In genomic region chr22:42090596-42091445, GRCh38 we compare ENCODE assay signal across 1 cellular context.
A peak's percentile ranks its signal among the peaks of the same experiment; 100 is the strongest.
TF ChIP-seq lines count a peak whose summit lies in the region.

Gene NDUFA6, minus strand, starts transcription at chr22:42090772. Its CDS starts 28 bp downstream, at chr22:42090744.

TF ChIP-seq in HEK293, 187 proteins besides CTCF, POLR2A, EP300 and RAD21 (continued from another document and continues in another):
- no peak for TF ChIP-seq ZNF513 (tag by site-specific recombination; IDR thresholded peaks at IDR 0.05)
- TF ChIP-seq, protein P1, sequence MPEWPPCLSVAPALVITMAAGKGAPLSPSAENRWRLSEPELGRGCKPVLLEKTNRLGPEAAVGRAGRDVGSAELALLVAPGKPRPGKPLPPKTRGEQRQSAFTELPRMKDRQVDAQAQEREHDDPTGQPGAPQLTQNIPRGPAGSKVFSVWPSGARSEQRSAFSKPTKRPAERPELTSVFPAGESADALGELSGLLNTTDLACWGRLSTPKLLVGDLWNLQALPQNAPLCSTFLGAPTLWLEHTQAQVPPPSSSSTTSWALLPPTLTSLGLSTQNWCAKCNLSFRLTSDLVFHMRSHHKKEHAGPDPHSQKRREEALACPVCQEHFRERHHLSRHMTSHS (tag by site-specific recombination; IDR thresholded peaks at IDR 0.05), result no peak
- TF ChIP-seq ZNF610 (tag by site-specific recombination; IDR thresholded peaks at IDR 0.05; ENCODE audit: borderline replicate concordance), result peak; percentile 24; the same call in 1 of the 2 replicates
- TF ChIP-seq, protein P2, sequence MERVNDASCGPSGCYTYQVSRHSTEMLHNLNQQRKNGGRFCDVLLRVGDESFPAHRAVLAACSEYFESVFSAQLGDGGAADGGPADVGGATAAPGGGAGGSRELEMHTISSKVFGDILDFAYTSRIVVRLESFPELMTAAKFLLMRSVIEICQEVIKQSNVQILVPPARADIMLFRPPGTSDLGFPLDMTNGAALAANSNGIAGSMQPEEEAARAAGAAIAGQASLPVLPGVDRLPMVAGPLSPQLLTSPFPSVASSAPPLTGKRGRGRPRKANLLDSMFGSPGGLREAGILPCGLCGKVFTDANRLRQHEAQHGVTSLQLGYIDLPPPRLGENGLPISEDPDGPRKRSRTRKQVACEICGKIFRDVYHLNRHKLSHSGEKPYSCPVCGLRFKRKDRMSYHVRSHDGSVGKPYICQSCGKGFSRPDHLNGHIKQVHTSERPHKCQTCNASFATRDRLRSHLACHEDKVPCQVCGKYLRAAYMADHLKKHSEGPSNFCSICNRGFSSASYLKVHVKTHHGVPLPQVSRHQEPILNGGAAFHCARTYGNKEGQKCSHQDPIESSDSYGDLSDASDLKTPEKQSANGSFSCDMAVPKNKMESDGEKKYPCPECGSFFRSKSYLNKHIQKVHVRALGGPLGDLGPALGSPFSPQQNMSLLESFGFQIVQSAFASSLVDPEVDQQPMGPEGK (tag by site-specific recombination; IDR thresholded peaks at IDR 0.05), result 0 out of 2 replicates have a peak, but pooled peaks have one; percentile 7
- no peak for TF ChIP-seq ZNF623 (tag by site-specific recombination; IDR thresholded peaks at IDR 0.05)
- TF ChIP-seq ZNF670 (tag by site-specific recombination; IDR thresholded peaks at IDR 0.05; ENCODE audit: low read depth), result no peak
- TF ChIP-seq RBAK (tag by site-specific recombination; IDR thresholded peaks at IDR 0.05), result no peak
- TF ChIP-seq, protein P3, sequence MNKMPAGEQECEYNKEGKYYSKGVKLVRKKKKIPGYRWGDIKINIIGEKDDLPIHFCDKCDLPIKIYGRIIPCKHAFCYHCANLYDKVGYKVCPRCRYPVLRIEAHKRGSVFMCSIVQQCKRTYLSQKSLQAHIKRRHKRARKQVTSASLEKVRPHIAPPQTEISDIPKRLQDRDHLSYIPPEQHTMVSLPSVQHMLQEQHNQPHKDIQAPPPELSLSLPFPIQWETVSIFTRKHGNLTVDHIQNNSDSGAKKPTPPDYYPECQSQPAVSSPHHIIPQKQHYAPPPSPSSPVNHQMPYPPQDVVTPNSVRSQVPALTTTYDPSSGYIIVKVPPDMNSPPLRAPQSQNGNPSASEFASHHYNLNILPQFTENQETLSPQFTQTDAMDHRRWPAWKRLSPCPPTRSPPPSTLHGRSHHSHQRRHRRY (tag by site-specific recombination; IDR thresholded peaks at IDR 0.05), result no peak
- TF ChIP-seq ZNF658 (tag by site-specific recombination; IDR thresholded peaks at IDR 0.05), result no peak
- no peak for TF ChIP-seq TSHZ1 (tag by site-specific recombination; IDR thresholded peaks at IDR 0.05; ENCODE audit: borderline replicate concordance)
- TF ChIP-seq ZNF2 (tag by site-specific recombination; IDR thresholded peaks at IDR 0.05), result peak; percentile 91
- no peak for TF ChIP-seq ZNF169 (tag by site-specific recombination; IDR thresholded peaks at IDR 0.05)
- no peak for TF ChIP-seq ZNF211 (tag by site-specific recombination; IDR thresholded peaks at IDR 0.05; ENCODE audit: low read depth)
- TF ChIP-seq KLF1 (tag by site-specific recombination; IDR thresholded peaks at IDR 0.05), result no peak; the same call in 1 of the 2 replicates
- TF ChIP-seq ZSCAN30 (tag by site-specific recombination; IDR thresholded peaks at IDR 0.05), result peak; percentile 88
- TF ChIP-seq ZBTB11 (tag by site-specific recombination; conservative IDR thresholded peaks at IDR 0.05; ENCODE audit: low read depth), result peak; percentile 54
- TF ChIP-seq, protein P4, sequence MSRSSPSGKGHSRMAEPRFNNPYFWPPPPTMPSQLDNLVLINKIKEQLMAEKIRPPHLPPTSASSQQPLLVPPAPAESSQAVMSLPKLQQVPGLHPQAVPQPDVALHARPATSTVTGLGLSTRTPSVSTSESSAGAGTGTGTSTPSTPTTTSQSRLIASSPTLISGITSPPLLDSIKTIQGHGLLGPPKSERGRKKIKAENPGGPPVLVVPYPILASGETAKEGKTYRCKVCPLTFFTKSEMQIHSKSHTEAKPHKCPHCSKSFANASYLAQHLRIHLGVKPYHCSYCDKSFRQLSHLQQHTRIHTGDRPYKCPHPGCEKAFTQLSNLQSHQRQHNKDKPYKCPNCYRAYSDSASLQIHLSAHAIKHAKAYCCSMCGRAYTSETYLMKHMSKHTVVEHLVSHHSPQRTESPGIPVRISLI (tag by site-specific recombination; IDR thresholded peaks at IDR 0.05), result no peak
- TF ChIP-seq KLF16 (tag by site-specific recombination; IDR thresholded peaks at IDR 0.05), result no peak; the same call in 1 of the 2 replicates
- TF ChIP-seq ZNF175 (tag by site-specific recombination; IDR thresholded peaks at IDR 0.05), result no peak
- peak; percentile 66; the same call in 1 of the 2 replicates for TF ChIP-seq ZNF561 (tag by site-specific recombination; IDR thresholded peaks at IDR 0.05; ENCODE audit: borderline replicate concordance)
- 0 out of 2 replicates have a peak, but pooled peaks have one; percentile 45 for TF ChIP-seq HOXC10 (CRISPR knock-in tag; IDR thresholded peaks at IDR 0.05)
- no peak for TF ChIP-seq ZNF404 (tag by site-specific recombination; IDR thresholded peaks at IDR 0.05)
- TF ChIP-seq, protein P5, sequence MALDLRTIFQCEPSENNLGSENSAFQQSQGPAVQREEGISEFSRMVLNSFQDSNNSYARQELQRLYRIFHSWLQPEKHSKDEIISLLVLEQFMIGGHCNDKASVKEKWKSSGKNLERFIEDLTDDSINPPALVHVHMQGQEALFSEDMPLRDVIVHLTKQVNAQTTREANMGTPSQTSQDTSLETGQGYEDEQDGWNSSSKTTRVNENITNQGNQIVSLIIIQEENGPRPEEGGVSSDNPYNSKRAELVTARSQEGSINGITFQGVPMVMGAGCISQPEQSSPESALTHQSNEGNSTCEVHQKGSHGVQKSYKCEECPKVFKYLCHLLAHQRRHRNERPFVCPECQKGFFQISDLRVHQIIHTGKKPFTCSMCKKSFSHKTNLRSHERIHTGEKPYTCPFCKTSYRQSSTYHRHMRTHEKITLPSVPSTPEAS (tag by site-specific recombination; IDR thresholded peaks at IDR 0.05), result no peak
- TF ChIP-seq ZFP41 (tag by site-specific recombination; IDR thresholded peaks at IDR 0.05; ENCODE audit: borderline replicate concordance), result no peak
- TF ChIP-seq ZNF792 (tag by site-specific recombination; IDR thresholded peaks at IDR 0.05), result 0 out of 2 replicates have a peak, but pooled peaks have one; percentile 33
- peak; percentile 55; the same call in 1 of the 2 replicates for TF ChIP-seq ZBTB48 (tag by site-specific recombination; IDR thresholded peaks at IDR 0.05)
- TF ChIP-seq SCRT1 (tag by site-specific recombination; IDR thresholded peaks at IDR 0.05; ENCODE audit: borderline replicate concordance), result no peak
- no peak for TF ChIP-seq ZNF843 (tag by site-specific recombination; IDR thresholded peaks at IDR 0.05)
- peak; percentile 93 for TF ChIP-seq ZIC2 (tag by site-specific recombination; IDR thresholded peaks at IDR 0.05)
- TF ChIP-seq, protein P6, sequence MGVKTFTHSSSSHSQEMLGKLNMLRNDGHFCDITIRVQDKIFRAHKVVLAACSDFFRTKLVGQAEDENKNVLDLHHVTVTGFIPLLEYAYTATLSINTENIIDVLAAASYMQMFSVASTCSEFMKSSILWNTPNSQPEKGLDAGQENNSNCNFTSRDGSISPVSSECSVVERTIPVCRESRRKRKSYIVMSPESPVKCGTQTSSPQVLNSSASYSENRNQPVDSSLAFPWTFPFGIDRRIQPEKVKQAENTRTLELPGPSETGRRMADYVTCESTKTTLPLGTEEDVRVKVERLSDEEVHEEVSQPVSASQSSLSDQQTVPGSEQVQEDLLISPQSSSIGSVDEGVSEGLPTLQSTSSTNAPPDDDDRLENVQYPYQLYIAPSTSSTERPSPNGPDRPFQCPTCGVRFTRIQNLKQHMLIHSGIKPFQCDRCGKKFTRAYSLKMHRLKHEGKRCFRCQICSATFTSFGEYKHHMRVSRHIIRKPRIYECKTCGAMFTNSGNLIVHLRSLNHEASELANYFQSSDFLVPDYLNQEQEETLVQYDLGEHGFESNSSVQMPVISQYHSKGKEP (tag by site-specific recombination; IDR thresholded peaks at IDR 0.05), result no peak
- TF ChIP-seq ZNF202 (tag by site-specific recombination; IDR thresholded peaks at IDR 0.05; ENCODE audit: borderline replicate concordance), result no peak
- peak; percentile 86; the same call in 1 of the 2 replicates for TF ChIP-seq BCL11B (tag by site-specific recombination; IDR thresholded peaks at IDR 0.05; ENCODE audit: low read depth)
- TF ChIP-seq ZNF785 (tag by site-specific recombination; IDR thresholded peaks at IDR 0.05), result no peak
- TF ChIP-seq SP3 (tag by site-specific recombination; IDR thresholded peaks at IDR 0.05), result peak; percentile 95
- no peak for TF ChIP-seq KLF7 (tag by site-specific recombination; IDR thresholded peaks at IDR 0.05; ENCODE audit: borderline replicate concordance)
- TF ChIP-seq, protein P7, sequence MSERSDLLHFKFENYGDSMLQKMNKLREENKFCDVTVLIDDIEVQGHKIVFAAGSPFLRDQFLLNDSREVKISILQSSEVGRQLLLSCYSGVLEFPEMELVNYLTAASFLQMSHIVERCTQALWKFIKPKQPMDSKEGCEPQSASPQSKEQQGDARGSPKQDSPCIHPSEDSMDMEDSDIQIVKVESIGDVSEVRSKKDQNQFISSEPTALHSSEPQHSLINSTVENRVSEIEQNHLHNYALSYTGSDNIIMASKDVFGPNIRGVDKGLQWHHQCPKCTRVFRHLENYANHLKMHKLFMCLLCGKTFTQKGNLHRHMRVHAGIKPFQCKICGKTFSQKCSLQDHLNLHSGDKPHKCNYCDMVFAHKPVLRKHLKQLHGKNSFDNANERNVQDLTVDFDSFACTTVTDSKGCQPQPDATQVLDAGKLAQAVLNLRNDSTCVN (tag by site-specific recombination; optimal IDR thresholded peaks at IDR 0.05), result peak; percentile 91
- TF ChIP-seq MEIS1 (CRISPR knock-in tag; IDR thresholded peaks at IDR 0.05; ENCODE audit: borderline replicate concordance), result no peak
- TF ChIP-seq ZNF274 (IDR thresholded peaks at IDR 0.05; ENCODE audit: low read length), result no peak
- no peak for TF ChIP-seq ZNF274 (tag by site-specific recombination; IDR thresholded peaks at IDR 0.05; ENCODE audit: borderline replicate concordance)
- TF ChIP-seq, protein P8, sequence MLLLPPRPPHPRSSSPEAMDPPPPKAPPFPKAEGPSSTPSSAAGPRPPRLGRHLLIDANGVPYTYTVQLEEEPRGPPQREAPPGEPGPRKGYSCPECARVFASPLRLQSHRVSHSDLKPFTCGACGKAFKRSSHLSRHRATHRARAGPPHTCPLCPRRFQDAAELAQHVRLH (tag by site-specific recombination; IDR thresholded peaks at IDR 0.05), result no peak
- no peak for TF ChIP-seq ZNF776 (tag by site-specific recombination; IDR thresholded peaks at IDR 0.05; ENCODE audit: borderline replicate concordance)
- TF ChIP-seq ZNF140 (tag by site-specific recombination; IDR thresholded peaks at IDR 0.05), result no peak
- TF ChIP-seq ZNF19 (tag by site-specific recombination; IDR thresholded peaks at IDR 0.05; ENCODE audit: low read depth), result no peak
- peak; percentile 32 for TF ChIP-seq SP7 (tag by site-specific recombination; IDR thresholded peaks at IDR 0.05)
- TF ChIP-seq ZNF596 (tag by site-specific recombination; IDR thresholded peaks at IDR 0.05), result peak; percentile 100
- TF ChIP-seq TRIM28 (IDR thresholded peaks at IDR 0.05; ENCODE audit: borderline replicate concordance, low read length), result peak; percentile 72
- peak; percentile 86 for TF ChIP-seq GLIS2 (tag by site-specific recombination; IDR thresholded peaks at IDR 0.05)
